ENCODE assay signal across 20 cellular contexts in the genomic region with DNA sequence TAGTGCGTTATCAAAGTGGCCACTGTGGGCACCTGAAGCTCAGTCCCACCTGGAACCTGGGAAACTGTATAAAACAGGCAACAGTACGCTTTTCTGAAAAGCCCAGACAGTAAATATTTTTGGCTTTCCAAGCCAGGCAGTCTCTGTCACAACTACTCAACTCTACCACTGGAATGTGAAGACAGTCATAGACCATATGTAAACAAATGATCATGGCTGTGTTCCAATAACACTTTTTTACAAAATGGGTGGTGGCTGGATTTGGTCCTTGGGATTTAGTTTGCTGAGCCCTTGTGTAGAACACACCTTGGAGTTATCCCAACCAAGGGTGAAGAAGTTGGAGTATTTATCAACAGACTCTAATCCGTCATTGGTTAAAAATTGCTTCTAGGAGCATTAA.
DNase-seq lines count a peak whose midpoint lies in the region; ATAC-seq and TF ChIP-seq lines count a peak whose summit lies in the region.
"Had no signal": no experiment of that assay in that cellular context is flagged by ENCODE, and none has a peak within 500 bp of the region (broad histone marks: within the 10 kb centered on the region; RNA-seq: fewer than 3 reads in every experiment).

No MANE protein-coding gene starts in this region.

- intact Hi-C loops in CD8-positive, alpha-beta T cell (cut with DNase I, micrococcal nuclease), result no loop called here

- H3K4me1 ChIP-seq in GM23338 (ENCODE audit: insufficient read depth), result peaks cover 6% of the 10 kb centered on the region; the same call in 1 of the 2 replicates
- H3K4me1 ChIP-seq in CD8-positive, alpha-beta T cell (ENCODE audit: insufficient read depth, low read length), result no peaks in the 10 kb centered on the region
- H3K4me1 ChIP-seq: esophagus muscularis mucosa, Peyer's patch, sigmoid colon had no signal

- no peak overlapping the region for H3K27ac ChIP-seq in GM23338 (ENCODE audit: low read depth)
- no peak overlapping the region for H3K27ac ChIP-seq in CD8-positive, alpha-beta T cell (ENCODE audit: low read depth, low read length)
- H3K27ac ChIP-seq: coronary artery, esophagus muscularis mucosa, Peyer's patch, sigmoid colon had no signal

- H2AFZ ChIP-seq in GM23338, result no peak overlapping the region

- CTCF ChIA-PET in CD8-positive, alpha-beta T cell (lab: Charles Lee), result no interaction called here

- H3K9me3 ChIP-seq in CD8-positive, alpha-beta T cell (ENCODE audit: low read length), result no peaks in the 10 kb centered on the region
- H3K9me3 ChIP-seq: esophagus muscularis mucosa, Peyer's patch, sigmoid colon had no signal

- peaks cover 4% of the 10 kb centered on the region for H3K27me3 Mint-ChIP-seq in GM23338 (ENCODE audit: insufficient read depth, low read depth, poor library complexity)
- no peaks in the 10 kb centered on the region for H3K27me3 Mint-ChIP-seq in CD8-positive, alpha-beta T cell (ENCODE audit: low read depth)

- H3F3A ChIP-seq in GM23338 (replicated peaks; ENCODE audit: low read depth), result no peaks in the 10 kb centered on the region; the same call in 1 of the 2 replicates

- DNase-seq in SIG-M5 treated with dmso at 0.1 percent for 504 hours (lab: John Stamatoyannopoulos, UW; ENCODE audit: unreplicated experiment), result peak; percentile 3
- no peak for DNase-seq in SIG-M5 (lab: John Stamatoyannopoulos, UW)
- peak; percentile 71 for DNase-seq in SW480 (ENCODE audit: low spot score)
- DNase-seq in fibroblast of pulmonary artery (ENCODE audit: low read depth), result peak; percentile 61
- DNase-seq in NCI-H1694 (lab: John Stamatoyannopoulos, UW), result no peak
- DNase-seq in GM23338 (ENCODE audit: low spot score), result no peak
- no peak for DNase-seq in CD8-positive, alpha-beta T cell
- DNase-seq: 8988T; activated CD4-positive, alpha-beta T cell treated with anti-CD3 and anti-CD28 coated beads for 4 hours; activated T-cell treated with anti-CD3 and anti-CD28 coated beads, Interleukin-2, amount 50 U/mL, for 1 hour; NCI-H1417 treated with DMSO at 0.1 percent for 48 hours; NCI-H526 treated with DMSO at 0.1 percent for 48 hours; Peyer's patch; sigmoid colon; stimulated activated CD4-positive, alpha-beta T cell treated with anti-CD3 and anti-CD28 coated beads, Interleukin-4, amount 100 ng/mL, for 4 hours had no signal

- TF ChIP-seq CTCF in fibroblast of pulmonary artery (IDR thresholded peaks at IDR 0.05; ENCODE audit: low read length, missing control alignments) (no peak), GM23338 (conservative IDR thresholded peaks at IDR 0.05; ENCODE audit: low read depth in 2 of 2) (no peak)
- TF ChIP-seq CTCF in CD8-positive, alpha-beta T cell (IDR thresholded peaks at IDR 0.05), result no peak

- ATAC-seq in HG02571 (IDR thresholded peaks at IDR 0.05; ENCODE audit: unreplicated experiment) (no peak), GM23338 (no peak)
- no peak for ATAC-seq in CD8-positive, alpha-beta T cell

- no peak overlapping the region for H3K4me2 ChIP-seq in GM23338

- no peaks in the 10 kb centered on the region; the same call in 2 of the 3 replicates for H3K9me3 Mint-ChIP-seq in GM23338
- peaks cover 1% of the 10 kb centered on the region for H3K9me3 Mint-ChIP-seq in CD8-positive, alpha-beta T cell
- H3K9me3 Mint-ChIP-seq: neural crest cell; T-helper 2 cell treated with Interferon-gamma antibody and Interleukin-4, amounts not matched to agents 5 μg/mL and 100 μg/mL, for 36 hours had no signal

- H3K9me2 ChIP-seq in GM23338 (ENCODE audit: insufficient read depth), result no peaks in the 10 kb centered on the region

- no peaks in the 10 kb centered on the region for H3K27me3 ChIP-seq in GM23338 (ENCODE audit: insufficient read depth)
- no peaks in the 10 kb centered on the region for H3K27me3 ChIP-seq in CD8-positive, alpha-beta T cell (ENCODE audit: insufficient read depth, low read length)
- H3K27me3 ChIP-seq: esophagus muscularis mucosa, Peyer's patch, sigmoid colon had no signal

- no peak overlapping the region for H3K4me3 ChIP-seq in fibroblast of pulmonary artery (replicated peaks; ENCODE audit: low read depth, low read length)
- no peak overlapping the region for H3K4me3 ChIP-seq in GM23338
- no peak overlapping the region for H3K4me3 ChIP-seq in CD8-positive, alpha-beta T cell (ENCODE audit: low read depth, low read length)
- H3K4me3 ChIP-seq: coronary artery, esophagus muscularis mucosa, Peyer's patch, sigmoid colon had no signal

- H4K20me1 ChIP-seq in GM23338 (replicated peaks; ENCODE audit: insufficient read depth), result no peaks in the 10 kb centered on the region

- no peak overlapping the region for H3K4me3 Mint-ChIP-seq in GM23338
- no peak overlapping the region for H3K4me3 Mint-ChIP-seq in CD8-positive, alpha-beta T cell
- H3K4me3 Mint-ChIP-seq: neural crest cell; T-helper 2 cell treated with Interferon-gamma antibody and Interleukin-4, amounts not matched to agents 5 μg/mL and 100 μg/mL, for 36 hours had no signal

- no peaks in the 10 kb centered on the region for H3K36me3 ChIP-seq in GM23338 (ENCODE audit: insufficient read depth)
- no peaks in the 10 kb centered on the region for H3K36me3 ChIP-seq in CD8-positive, alpha-beta T cell (ENCODE audit: insufficient read depth, low read length)
- H3K36me3 ChIP-seq: esophagus muscularis mucosa, Peyer's patch, sigmoid colon had no signal

- peaks cover 8% of the 10 kb centered on the region; the same call in 1 of the 3 replicates for H3K36me3 Mint-ChIP-seq in GM23338 (ENCODE audit: low read depth)
- no peaks in the 10 kb centered on the region for H3K36me3 Mint-ChIP-seq in CD8-positive, alpha-beta T cell

- POLR2A ChIA-PET in CD8-positive, alpha-beta T cell (lab: Charles Lee), result no interaction called here

- no peak overlapping the region; the same call in 1 of the 2 replicates for H3K27ac Mint-ChIP-seq in GM23338
- no peak overlapping the region for H3K27ac Mint-ChIP-seq in CD8-positive, alpha-beta T cell
- H3K27ac Mint-ChIP-seq: T-helper 2 cell treated with Interferon-gamma antibody and Interleukin-4, amounts not matched to agents 5 μg/mL and 100 μg/mL, for 36 hours had no signal

- H3K4me1 Mint-ChIP-seq in GM23338, result peaks cover 19% of the 10 kb centered on the region
- no peaks in the 10 kb centered on the region for H3K4me1 Mint-ChIP-seq in CD8-positive, alpha-beta T cell (ENCODE audit: low read depth)

- H3K79me2 ChIP-seq in GM23338 (replicated peaks; ENCODE audit: insufficient read depth), result no peaks in the 10 kb centered on the region

TF ChIP-seq in GM23338, 12 proteins besides CTCF, POLR2A, EP300 and RAD21:
- TF ChIP-seq STAT1 (IDR thresholded peaks at IDR 0.05; ENCODE audit: unreplicated experiment) (no peak), NANOG (IDR thresholded peaks at IDR 0.05; ENCODE audit: borderline replicate concordance) (no peak), REST (IDR thresholded peaks at IDR 0.05; ENCODE audit: unreplicated experiment) (no peak)

Comparison
In these comparisons a context has a peak if more than half of its experiments do, and no peak if none do; other contexts are left out.
1. DNase-seq: peak in SIG-M5 treated with dmso at 0.1 percent for 504 hours (single experiment), SW480 (single experiment) and fibroblast of pulmonary artery (single experiment); none in SIG-M5 (single experiment), NCI-H1694 (single experiment), GM23338 (single experiment) and CD8-positive, alpha-beta T cell (0 of 7).